In genomic region chr21:44012474-44013379, GRCh38 we compare ENCODE assay signal across 8 cellular contexts. TPM values are rescaled to one million over a fixed set of nuclear protein-coding genes. Genes with fewer than 3 reads are reported as not detected.
A peak's percentile ranks its signal among the peaks of the same experiment; 100 is the strongest.
DNase-seq lines count a peak whose midpoint lies in the region; ATAC-seq and TF ChIP-seq lines count a peak whose summit lies in the region.

No MANE protein-coding gene starts in this region.

- no peak for TF ChIP-seq POLR2A in body of pancreas (IDR thresholded peaks at IDR 0.05)

- intact Hi-C loops in body of pancreas (cut with DNase I): no loop called here

- H3K4me1 ChIP-seq in body of pancreas: peaks cover 30% of the 10 kb centered on the region

- H3K9me3 ChIP-seq in body of pancreas: no peaks in the 10 kb centered on the region

- H3K27me3 ChIP-seq in body of pancreas: no peaks in the 10 kb centered on the region

- DNase-seq in ELR (ENCODE audit: low read depth) (peak; percentile 58), Kasumi-1 (lab: John Stamatoyannopoulos, UW) (peak; percentile 66 to 72), UCSD-AML1 (lab: John Stamatoyannopoulos, UW; ENCODE audit: unreplicated experiment) (peak; percentile 86), body of pancreas (peak; percentile 39 to 57 (median 54)), iPS-NIHi7 (ENCODE audit: extremely low spot score) (peak; percentile 89)
- DNase-seq in stimulated activated CD4-positive, alpha-beta T cell treated with anti-CD3 and anti-CD28 coated beads, Interleukin-12 subunit alpha, Interleukin-12 subunit beta, amount 100 ng/mL, for 24 hours (ENCODE audit: low read depth in 2 of 2): peak; percentile 64 to 83

- no peaks in the 10 kb centered on the region for H3K36me3 ChIP-seq in body of pancreas (replicated peaks in 1 of 2; ENCODE audit: insufficient read depth in 1 of 2, low read depth in 2 of 2)

- TF ChIP-seq CTCF in body of pancreas (IDR thresholded peaks at IDR 0.05): no peak

- peak overlapping the region; percentile 26 to 69 for H3K4me3 ChIP-seq in body of pancreas

- peak overlapping the region; percentile 86 to 97 (median 94) for H3K27ac ChIP-seq in body of pancreas

- WGBS in body of pancreas, 2 donors: 0% methylated on average over 19 to 83 of the region's 87 CpGs

- peak; percentile 62 for ATAC-seq in GM21737 (IDR thresholded peaks at IDR 0.05; ENCODE audit: unreplicated experiment)
- peak; percentile 54 for ATAC-seq in body of pancreas
- ATAC-seq in HG03378 (IDR thresholded peaks at IDR 0.05; ENCODE audit: unreplicated experiment): no peak

RNA-seq across cellular contexts. Expression of gene TRAPPC10, which starts 0.6 kb away (rescaled TPM):
- 10 to 100 TPM; 10.9 to 26.4 TPM for total RNA-seq in body of pancreas
